ENCODE assay signal across 21 cellular contexts in genomic region chr3:113252553-113252952, GRCh38. TPM values are rescaled to one million over a fixed set of nuclear protein-coding genes. Genes with fewer than 3 reads are reported as not detected.
DNase-seq lines count a peak whose midpoint lies in the region; TF ChIP-seq lines count a peak whose summit lies in the region.
"Had no signal": no experiment of that assay in that cellular context is flagged by ENCODE, and none has a peak within 500 bp of the region (broad histone marks: within the 10 kb centered on the region; RNA-seq: fewer than 3 reads in every experiment).

No MANE protein-coding gene starts in this region.

- H3K9me2 ChIP-seq in MM.1S (replicated peaks; ENCODE audit: insufficient read depth, low read length) = no peaks in the 10 kb centered on the region

- no peak for TF ChIP-seq CTCF in endodermal cell (conservative IDR thresholded peaks at IDR 0.05)
- TF ChIP-seq CTCF in suprapubic skin (IDR thresholded peaks at IDR 0.05) = no peak
- TF ChIP-seq CTCF in MM.1S (IDR thresholded peaks at IDR 0.05; ENCODE audit: low read length) = no peak

- H3K9me3 Mint-ChIP-seq in endodermal cell = no peaks in the 10 kb centered on the region

- H3K27me3 Mint-ChIP-seq in endodermal cell (ENCODE audit: insufficient read depth) = peaks cover 13% of the 10 kb centered on the region

- H3K36me3 Mint-ChIP-seq in endodermal cell (ENCODE audit: low read depth) = peaks cover 10% of the 10 kb centered on the region
- H3K36me3 Mint-ChIP-seq: CD4-positive, CD25-positive, alpha-beta regulatory T cell had no signal

- H3K79me2 ChIP-seq in MM.1S (ENCODE audit: low read length) = no peaks in the 10 kb centered on the region

- H3K4me1 Mint-ChIP-seq in endodermal cell = peaks cover 25% of the 10 kb centered on the region
- H3K4me1 Mint-ChIP-seq: CD4-positive, CD25-positive, alpha-beta regulatory T cell had no signal

- TF ChIP-seq EP300 in suprapubic skin (IDR thresholded peaks at IDR 0.05) = no peak

- DNase-seq in endodermal cell (no peak), islet precursor cell (peak; percentile 27), suprapubic skin (ENCODE audit: low spot score in 2 of 2) (no peak), MM.1S (no peak), ecto neural progenitor cell (ENCODE audit: low spot score) (no peak), GOT3 (lab: John Stamatoyannopoulos, UW) (no peak), NCI-H774 (lab: John Stamatoyannopoulos, UW) (no peak)
- DNase-seq: CD4-positive, CD25-positive, alpha-beta regulatory T cell; H7; Karpas-422; NCI-H1105 treated with DMSO at 0.1 percent for 48 hours; NCI-H146; NCI-H1930; NCI-H2107; NCI-H446 treated with DMSO at 0.1 percent for 48 hours; NCI-H526; PC-9; SJCRH30 had no signal

- no peak overlapping the region for H3K4me3 ChIP-seq in endodermal cell (ENCODE audit: low read length)
- H3K4me3 ChIP-seq in rectal smooth muscle tissue (ENCODE audit: low read length) = no peak overlapping the region
- H3K4me3 ChIP-seq in suprapubic skin = no peak overlapping the region
- no peak overlapping the region for H3K4me3 ChIP-seq in MM.1S (ENCODE audit: low read length)
- H3K4me3 ChIP-seq: BLaER1, PC-9, SJCRH30 had no signal

- H3K9me3 ChIP-seq in endodermal cell (ENCODE audit: control insufficient read depth, low read length) (no peaks in the 10 kb centered on the region), suprapubic skin (no peaks in the 10 kb centered on the region), MM.1S (replicated peaks; ENCODE audit: insufficient read depth, low read length) (no peaks in the 10 kb centered on the region)
- H3K9me3 ChIP-seq: BLaER1, SJCRH30 had no signal

- no peak for TF ChIP-seq POLR2A in suprapubic skin (IDR thresholded peaks at IDR 0.05)

- H3K4me2 ChIP-seq in MM.1S (ENCODE audit: low read depth, low read length) = no peak overlapping the region
- H3K4me2 ChIP-seq: BLaER1, PC-9 had no signal

- no peak overlapping the region for H2AFZ ChIP-seq in MM.1S (ENCODE audit: low read length)
- H2AFZ ChIP-seq: PC-9 had no signal

- no peak overlapping the region for H3K9ac ChIP-seq in endodermal cell (ENCODE audit: extremely low read depth, low read length, poor library complexity, severe bottlenecking)
- H3K9ac ChIP-seq in rectal smooth muscle tissue (ENCODE audit: low read length) = no peak overlapping the region
- H3K9ac ChIP-seq in MM.1S (ENCODE audit: low read length) = no peak overlapping the region
- H3K9ac ChIP-seq: BLaER1 had no signal

- H3K4me3 Mint-ChIP-seq in endodermal cell = no peak overlapping the region
- H3K4me3 Mint-ChIP-seq: CD4-positive, CD25-positive, alpha-beta regulatory T cell had no signal

- H3K36me3 ChIP-seq in endodermal cell (ENCODE audit: control insufficient read depth, insufficient read depth, low read length) (no peaks in the 10 kb centered on the region), rectal smooth muscle tissue (ENCODE audit: control insufficient read depth, insufficient read depth, low read length) (peaks cover 10% of the 10 kb centered on the region), suprapubic skin (peaks cover 31% of the 10 kb centered on the region), MM.1S (replicated peaks; ENCODE audit: insufficient read depth, low read length) (no peaks in the 10 kb centered on the region)
- H3K36me3 ChIP-seq: BLaER1 had no signal

- H3K27ac ChIP-seq in endodermal cell (ENCODE audit: low read depth, low read length) (peak overlapping the region; percentile 30), rectal smooth muscle tissue (ENCODE audit: low read depth, low read length) (peak overlapping the region; percentile 5), suprapubic skin (peak overlapping the region; percentile 16), MM.1S (ENCODE audit: low read length) (no peak overlapping the region)
- H3K27ac ChIP-seq: BLaER1, PC-9, SJCRH30 had no signal

- H3K27me3 ChIP-seq in endodermal cell (ENCODE audit: control insufficient read depth, insufficient read depth, low read length, poor library complexity, severe bottlenecking) (peaks cover 31% of the 10 kb centered on the region), rectal smooth muscle tissue (ENCODE audit: control insufficient read depth, insufficient read depth, low read length) (no peaks in the 10 kb centered on the region), suprapubic skin (no peaks in the 10 kb centered on the region), MM.1S (replicated peaks; ENCODE audit: insufficient read depth, low read length) (no peaks in the 10 kb centered on the region)
- H3K27me3 ChIP-seq: BLaER1, SJCRH30 had no signal

- WGBS in endodermal cell (ENCODE audit: insufficient coverage in 1 of 2, insufficient read length in 1 of 2), 2 experiments = 93% methylated on average over 4 of the region's 4 CpGs; no CpG with 5 or more reads in 1 of the 2 experiments
- 70% methylated on average over 3 of the region's 4 CpGs for WGBS in suprapubic skin

- no peaks in the 10 kb centered on the region for H4K20me1 ChIP-seq in MM.1S (ENCODE audit: insufficient read depth, low read length)
- H4K20me1 ChIP-seq: BLaER1 had no signal

- no peak overlapping the region for H3K27ac Mint-ChIP-seq in endodermal cell
- H3K27ac Mint-ChIP-seq: CD4-positive, CD25-positive, alpha-beta regulatory T cell had no signal

- no peaks in the 10 kb centered on the region for H3F3A ChIP-seq in MM.1S (ENCODE audit: insufficient read depth, low read length)

- H3K4me1 ChIP-seq in endodermal cell (ENCODE audit: control insufficient read depth, insufficient read depth, low read length) (no peaks in the 10 kb centered on the region), rectal smooth muscle tissue (ENCODE audit: control insufficient read depth, insufficient read depth, low read length) (peaks cover 42% of the 10 kb centered on the region), suprapubic skin (peaks cover 44% of the 10 kb centered on the region), MM.1S (ENCODE audit: low read length) (no peaks in the 10 kb centered on the region)

RNA-seq across cellular contexts. Expression of gene BOC, which starts 41.2 kb away (rescaled TPM):
- 10 to 100 TPM in 1 of 2 donors, 1 to 10 TPM in 1; 9.8 to 12.3 TPM for total RNA-seq in endodermal cell
- polyA plus RNA-seq in endodermal cell (2013, experiment 1 of 2) = 207 TPM
- 163 TPM for polyA plus RNA-seq in endodermal cell (2013, experiment 2 of 2)
- total RNA-seq in suprapubic skin = 100 to 1,000 TPM in 2 of 4 donors, 10 to 100 TPM in 2; 75.6 to 159 (median 105) TPM
- total RNA-seq: CD4-positive, CD25-positive, alpha-beta regulatory T cell; HepG2 had no signal
- polyA plus RNA-seq: CD4-positive, CD25-positive, alpha-beta regulatory T cell had no signal

Comparison
In these comparisons a context has a peak if more than half of its experiments do, and no peak if none do; other contexts are left out.
1. RNA of gene BOC, which starts 41.2 kb away (total RNA-seq): 75.6 to 159 TPM in suprapubic skin; 9.8 to 12.3 TPM in endodermal cell; every median in the first group is over 4 times any median in the second.